In the genomic region with DNA sequence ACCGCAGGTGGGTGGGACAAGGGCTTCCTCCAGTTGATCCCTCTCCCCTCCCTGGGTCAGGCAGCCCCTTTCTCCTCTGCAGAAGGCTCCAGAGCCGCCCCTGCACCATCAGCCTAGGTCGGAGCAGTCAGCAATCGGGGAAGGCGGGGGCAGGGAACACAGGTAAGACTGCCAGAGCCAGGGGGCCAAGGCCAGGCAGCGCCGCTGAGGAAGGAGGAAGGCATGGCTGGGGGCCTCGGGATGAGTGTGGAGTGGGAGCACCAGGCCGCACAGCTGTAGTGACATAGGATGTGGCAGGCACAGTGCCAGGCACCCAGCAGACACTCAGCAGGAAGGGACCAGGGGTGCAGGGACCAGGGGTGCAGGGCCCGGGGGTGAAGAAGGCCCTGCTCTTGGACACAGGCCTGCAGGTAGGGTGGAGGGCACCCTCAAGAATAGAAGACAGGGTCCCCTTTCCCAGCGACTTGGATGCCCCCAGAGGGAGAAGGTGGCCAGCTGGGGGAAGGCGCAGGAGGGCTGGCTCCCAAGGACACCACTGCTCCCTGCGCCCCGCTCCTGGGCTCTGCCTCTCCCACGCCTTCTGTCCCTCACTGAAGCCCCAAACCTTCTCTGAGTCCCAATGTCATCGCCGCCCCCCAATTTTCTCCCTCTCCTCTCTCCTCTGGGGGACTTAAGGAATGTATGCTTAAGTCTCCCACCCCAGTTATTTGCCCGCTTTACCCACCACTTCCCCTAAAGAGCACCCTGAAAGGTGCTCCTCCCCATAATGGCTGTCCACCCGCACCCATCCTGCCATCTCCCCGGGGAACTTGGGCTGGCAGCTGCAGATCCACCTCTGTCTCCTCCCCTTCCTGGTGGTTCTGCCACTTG, we compare ENCODE assay signal across 18 cellular contexts. TPM values are rescaled to one million over a fixed set of nuclear protein-coding genes. Genes with fewer than 3 reads are reported as not detected.
DNase-seq lines count a peak whose midpoint lies in the region; ATAC-seq and TF ChIP-seq lines count a peak whose summit lies in the region.
"Had no signal": no experiment of that assay in that cellular context is flagged by ENCODE, and none has a peak within 500 bp of the region (broad histone marks: within the 10 kb centered on the region; RNA-seq: fewer than 3 reads in every experiment).

No MANE protein-coding gene starts in this region.

- no peak for ATAC-seq in aorta (ENCODE audit: low FRiP score)
- no peak for ATAC-seq in GM21529 (IDR thresholded peaks at IDR 0.05; ENCODE audit: unreplicated experiment)
- no peak for ATAC-seq in HG02885 (IDR thresholded peaks at IDR 0.05; ENCODE audit: poor library complexity, unreplicated experiment)

- peaks cover 5% of the 10 kb centered on the region for H3K4me1 ChIP-seq in osteoblast (ENCODE audit: insufficient read depth, low read length)
- H3K4me1 ChIP-seq in aorta (ENCODE audit: control insufficient read depth in 1 of 2, insufficient read depth in 2 of 2, low read length in 2 of 2) = no peaks in the 10 kb centered on the region
- no peaks in the 10 kb centered on the region for H3K4me1 ChIP-seq in effector memory CD4-positive, alpha-beta T cell (ENCODE audit: control insufficient read depth, insufficient read depth, low read length, poor library complexity, severe bottlenecking)
- H3K4me1 ChIP-seq: breast epithelium, pancreas, SJCRH30 had no signal

- no peaks in the 10 kb centered on the region for H3K79me2 ChIP-seq in osteoblast (ENCODE audit: insufficient read depth, low read length)

- H3K27ac ChIP-seq in osteoblast (ENCODE audit: low read depth, low read length) = no peak overlapping the region
- no peak overlapping the region for H3K27ac ChIP-seq in aorta (ENCODE audit: low read depth in 1 of 2, low read length in 2 of 2)
- no peak overlapping the region for H3K27ac ChIP-seq in effector memory CD4-positive, alpha-beta T cell (ENCODE audit: insufficient read depth, low read length, poor library complexity, severe bottlenecking)
- H3K27ac ChIP-seq: breast epithelium, pancreas, SJCRH30 had no signal

- H4K20me1 ChIP-seq in osteoblast (ENCODE audit: insufficient read depth, low read length) = no peaks in the 10 kb centered on the region

- H3K9me3 ChIP-seq in osteoblast (ENCODE audit: low read depth, low read length) (no peaks in the 10 kb centered on the region), aorta (ENCODE audit: control insufficient read depth, low read length) (no peaks in the 10 kb centered on the region)
- H3K9me3 ChIP-seq in effector memory CD4-positive, alpha-beta T cell (ENCODE audit: control insufficient read depth, low read length) = no peaks in the 10 kb centered on the region
- H3K9me3 ChIP-seq: breast epithelium, pancreas, SJCRH30 had no signal

- no peak for TF ChIP-seq CTCF in osteoblast (IDR thresholded peaks at IDR 0.05; ENCODE audit: extremely low read depth, low read depth, low read length)

- H3K4me3 ChIP-seq in osteoblast (ENCODE audit: insufficient read depth, low read length) (no peak overlapping the region), aorta (ENCODE audit: low read length in 2 of 2) (no peak overlapping the region)
- H3K4me3 ChIP-seq in effector memory CD4-positive, alpha-beta T cell (ENCODE audit: insufficient read depth, low read depth, low read length, poor library complexity, severe bottlenecking) = no peak overlapping the region
- H3K4me3 ChIP-seq: breast epithelium, GM12878, pancreas, SJCRH30 had no signal

- no peak overlapping the region for H3K4me2 ChIP-seq in osteoblast (ENCODE audit: insufficient read depth, low read length)

- peak; percentile 0 for DNase-seq in stimulated activated CD4-positive, alpha-beta T cell treated with anti-CD3 and anti-CD28 coated beads, Interleukin-15, amount 100 ng/mL, for 24 hours
- no peak for DNase-seq in stimulated activated CD4-positive, alpha-beta T cell treated with anti-CD3 and anti-CD28 coated beads, Interleukin-2, amount 100 ng/mL, for 48 hours
- peak; percentile 44 for DNase-seq in germinal center (ENCODE audit: low spot score)
- peak; percentile 81 for DNase-seq in osteoblast (ENCODE audit: insufficient read length, low spot score, missing footprints)
- peak; percentile 34 to 67 for DNase-seq in aorta
- no peak for DNase-seq in effector memory CD4-positive, alpha-beta T cell
- DNase-seq: mammary epithelial cell; NCI-H1930; NK-92 treated with Interleukin-12 subunit alpha and Interleukin-12 subunit beta, amount 100 ng/mL, for 24 hours; stimulated activated naive CD4-positive, alpha-beta T cell had no signal

- H3K27me3 ChIP-seq in osteoblast (ENCODE audit: insufficient read depth, low read length) (peaks cover 11% of the 10 kb centered on the region), aorta (ENCODE audit: control insufficient read depth in 1 of 2, insufficient read depth in 2 of 2, low read length in 1 of 2) (no peaks in the 10 kb centered on the region)
- H3K27me3 ChIP-seq in effector memory CD4-positive, alpha-beta T cell (replicated peaks; ENCODE audit: control insufficient read depth, insufficient read depth, low read length, poor library complexity, severe bottlenecking) = no peaks in the 10 kb centered on the region
- H3K27me3 ChIP-seq: breast epithelium, pancreas had no signal

- H2AFZ ChIP-seq in osteoblast (ENCODE audit: low read length) = no peak overlapping the region

- H3K36me3 ChIP-seq in osteoblast (ENCODE audit: insufficient read depth, low read length) (no peaks in the 10 kb centered on the region), aorta (ENCODE audit: control insufficient read depth in 1 of 2, insufficient read depth in 2 of 2, low read length in 1 of 2) (no peaks in the 10 kb centered on the region)
- no peaks in the 10 kb centered on the region for H3K36me3 ChIP-seq in effector memory CD4-positive, alpha-beta T cell (ENCODE audit: control insufficient read depth, insufficient read depth, low read length)
- H3K36me3 ChIP-seq: breast epithelium, pancreas, SJCRH30 had no signal

- intact Hi-C loops in aorta (cut with DNase I) = no loop called here

- 91 to 97% methylated on average over 19 to 20 of the region's 20 CpGs for WGBS in aorta, 2 donors

RNA-seq across cellular contexts. Expression of a gene that starts 38.5 kb away (rescaled TPM):
- not detected in 2 replicates for total RNA-seq in osteoblast
- total RNA-seq in aorta = 1 to 10 TPM; 2.4 to 4.4 TPM
- polyA plus RNA-seq in aorta = 10 to 100 TPM in 1 of 2 donors, not detected in 1; 12.8 TPM
- total RNA-seq: B cell, epithelial cell of proximal tubule had no signal

Comparison
In these comparisons a context has a peak if more than half of its experiments do, and no peak if none do; other contexts are left out.
1. DNase-seq: peak in stimulated activated CD4-positive, alpha-beta T cell treated with anti-CD3 and anti-CD28 coated beads, Interleukin-15, amount 100 ng/mL, for 24 hours (single experiment), germinal center (single experiment), osteoblast (single experiment) and aorta (2 of 2); none in stimulated activated CD4-positive, alpha-beta T cell treated with anti-CD3 and anti-CD28 coated beads, Interleukin-2, amount 100 ng/mL, for 48 hours (0 of 2) and effector memory CD4-positive, alpha-beta T cell (0 of 3).